ENCODE assay signal across 14 cellular contexts in genomic region chr4:2333356-2333841, GRCh38.
DNase-seq lines count a peak whose midpoint lies in the region; ATAC-seq, FAIRE-seq and TF ChIP-seq lines count a peak whose summit lies in the region.
"Had no signal": no experiment of that assay in that cellular context is flagged by ENCODE, and none has a peak within 500 bp of the region (broad histone marks: within the 10 kb centered on the region; RNA-seq: fewer than 3 reads in every experiment).

No MANE protein-coding gene starts in this region.

- TF ChIP-seq CTCF in GM12865 (IDR thresholded peaks at IDR 0.05; ENCODE audit: insufficient read depth, low read depth, low read length, missing control alignments) (no peak), H1 (IDR thresholded peaks at IDR 0.05; ENCODE audit: control extremely low read depth in 1 of 3, insufficient read depth in 1 of 3, low read depth in 1 of 3, low read length in 3 of 3) (no peak), osteoblast (IDR thresholded peaks at IDR 0.05; ENCODE audit: extremely low read depth, low read depth, low read length) (no peak)

- H3K27ac Mint-ChIP-seq in IgD-negative memory B cell: peak overlapping the region in 2 of 3 donors; percentile 76 to 78
- peak overlapping the region in 1 of 8 donors; percentile 75 for H3K27ac Mint-ChIP-seq in CD8-positive, alpha-beta memory T cell

- no peak for FAIRE-seq in H1 (lab: Jason Lieb, UNC)

- H4K20me1 ChIP-seq in H1 (replicated peaks in 1 of 2; ENCODE audit: control insufficient read depth in 1 of 2, insufficient read depth in 2 of 2, low read length in 2 of 2) (no peaks in the 10 kb centered on the region), osteoblast (ENCODE audit: insufficient read depth, low read length) (no peaks in the 10 kb centered on the region)

- H3K14ac ChIP-seq in H1 (ENCODE audit: insufficient read length): no peak overlapping the region

- H4K91ac ChIP-seq in H1 (replicated peaks; ENCODE audit: insufficient read length, low read length): no peak overlapping the region

- no peak for TF ChIP-seq POLR2A in H1 (IDR thresholded peaks at IDR 0.05; ENCODE audit: control extremely low read depth in 1 of 2, low read depth in 2 of 2, low read length in 2 of 2)

- peak overlapping the region; percentile 3 to 84 (median 38) for H3K4me3 Mint-ChIP-seq in IgD-negative memory B cell
- no peak overlapping the region for H3K4me3 Mint-ChIP-seq in CD8-positive, alpha-beta memory T cell

- H3K79me2 ChIP-seq in H1 (ENCODE audit: control insufficient read depth in 1 of 2, insufficient read depth in 2 of 2, low read length in 2 of 2) (no peaks in the 10 kb centered on the region), osteoblast (ENCODE audit: insufficient read depth, low read length) (no peaks in the 10 kb centered on the region)

- H3K23ac ChIP-seq in H1 (ENCODE audit: insufficient read length): no peak overlapping the region

- H2BK15ac ChIP-seq in H1 (ENCODE audit: low read length): no peak overlapping the region

- H3K9me3 Mint-ChIP-seq in IgD-negative memory B cell: peaks cover 0 to 6% (median 0%) of the 10 kb centered on the region in 3 donors
- peaks cover 5 to 9% (median 7%) of the 10 kb centered on the region in 5 donors for H3K9me3 Mint-ChIP-seq in CD8-positive, alpha-beta memory T cell

- no peak overlapping the region for H2AK5ac ChIP-seq in H1 (ENCODE audit: low read depth, low read length)

- no peaks in the 10 kb centered on the region for H3K79me1 ChIP-seq in H1 (ENCODE audit: low read depth, low read length)

- CTCF ChIA-PET in H1 (lab: Charles Lee; ENCODE audit: partially characterized antibody): interaction anchor here (1.3 kb wide), 1 partner anchor 113 kb away, joined by 5 read pairs; no protein-coding TSS in a partner anchor
- CTCF ChIA-PET in CD8-positive, alpha-beta memory T cell (lab: Charles Lee): no interaction called here

- peak; percentile 80 for DNase-seq in GM12865 (ENCODE audit: low read depth)
- DNase-seq in H1 (ENCODE audit: low read depth in 1 of 2, low spot score in 2 of 2): no peak
- DNase-seq in osteoblast (ENCODE audit: insufficient read length, low spot score, missing footprints): peak; percentile 54
- no peak for DNase-seq in NCI-H1092 treated with DMSO at 0.1 percent for 48 hours (lab: John Stamatoyannopoulos, UW)
- no peak for DNase-seq in CD8-positive, alpha-beta memory T cell
- DNase-seq: activated T-cell treated with anti-CD3 and anti-CD28 coated beads for 4 hours, C1 segment of cervical spinal cord, NCI-H1694, right cardiac atrium, trophoblast cell had no signal

- 86% methylated on average over 17 of the region's 18 CpGs; no CpG with 5 or more reads in 1 of the 2 experiments for WGBS in H1 (ENCODE audit: extremely low coverage in 1 of 2, insufficient coverage in 1 of 2, insufficient read length in 1 of 2, insufficient replicate concordance in 2 of 2, low coverage in 1 of 2, low lambda C conversion rate in 2 of 2, missing lambda C conversion rate in 1 of 2), 2 experiments

- H3K27me3 ChIP-seq in H1 (replicated peaks in 1 of 4; ENCODE audit: control insufficient read depth in 3 of 4, extremely low read depth in 1 of 4, insufficient read depth in 3 of 4, low read length in 3 of 4) (no peaks in the 10 kb centered on the region), osteoblast (ENCODE audit: insufficient read depth, low read length) (no peaks in the 10 kb centered on the region)
- no peaks in the 10 kb centered on the region for H3K27me3 ChIP-seq in CD8-positive, alpha-beta memory T cell (ENCODE audit: insufficient read depth, low read length, poor library complexity, severe bottlenecking)
- H3K27me3 ChIP-seq: ascending aorta had no signal

- POLR2A ChIA-PET in H1 (lab: Charles Lee; ENCODE audit: partially characterized antibody): no interaction called here
- POLR2A ChIA-PET in CD8-positive, alpha-beta memory T cell (lab: Charles Lee): no interaction called here

- H3K56ac ChIP-seq in H1 (replicated peaks; ENCODE audit: insufficient read length, low read depth, low read length): no peak overlapping the region

- H3K4me2 ChIP-seq in H1 (ENCODE audit: insufficient read depth in 1 of 2, low read depth in 2 of 2, low read length in 2 of 2) (no peak overlapping the region), osteoblast (ENCODE audit: insufficient read depth, low read length) (no peak overlapping the region)

- H3K36me3 ChIP-seq in H1 (ENCODE audit: control insufficient read depth in 2 of 4, insufficient read depth in 4 of 4, low read length in 3 of 4): no peaks in the 10 kb centered on the region
- no peaks in the 10 kb centered on the region for H3K36me3 ChIP-seq in osteoblast (ENCODE audit: insufficient read depth, low read length)
- H3K36me3 ChIP-seq in CD8-positive, alpha-beta memory T cell (ENCODE audit: insufficient read depth, low read length): no peaks in the 10 kb centered on the region

- H3K4me3 ChIP-seq in GM12865 (ENCODE audit: low read depth, low read length) (no peak overlapping the region), H1 (ENCODE audit: extremely low read depth in 1 of 4, insufficient read depth in 2 of 4, low read depth in 3 of 4, low read length in 4 of 4) (no peak overlapping the region), osteoblast (ENCODE audit: insufficient read depth, low read length) (no peak overlapping the region)
- no peak overlapping the region for H3K4me3 ChIP-seq in CD8-positive, alpha-beta memory T cell (ENCODE audit: low read length)
- H3K4me3 ChIP-seq: ascending aorta had no signal

- H2BK12ac ChIP-seq in H1 (ENCODE audit: low read depth, low read length): no peak overlapping the region

- no peaks in the 10 kb centered on the region for H3K27me3 Mint-ChIP-seq in IgD-negative memory B cell
- peaks cover 0 to 4% of the 10 kb centered on the region in 2 donors for H3K27me3 Mint-ChIP-seq in CD8-positive, alpha-beta memory T cell

- H2BK5ac ChIP-seq in H1 (ENCODE audit: low read depth, low read length): no peak overlapping the region

- no peaks in the 10 kb centered on the region for H3K36me3 Mint-ChIP-seq in IgD-negative memory B cell
- peaks cover 11 to 58% (median 21%) of the 10 kb centered on the region in 3 donors for H3K36me3 Mint-ChIP-seq in CD8-positive, alpha-beta memory T cell

- TF ChIP-seq RAD21 in H1 (IDR thresholded peaks at IDR 0.05 in 1 of 2, conservative IDR thresholded peaks at IDR 0.05 in 1 of 2; ENCODE audit: low read depth in 2 of 2, low read length in 2 of 2): no peak

- H3K9me3 ChIP-seq in H1 (ENCODE audit: insufficient read depth in 2 of 2, low read depth in 1 of 2, low read length in 1 of 2) (no peaks in the 10 kb centered on the region), osteoblast (ENCODE audit: low read depth, low read length) (no peaks in the 10 kb centered on the region)
- no peaks in the 10 kb centered on the region for H3K9me3 ChIP-seq in CD8-positive, alpha-beta memory T cell (ENCODE audit: low read length)

- no peak for ATAC-seq in HG02852 (IDR thresholded peaks at IDR 0.05; ENCODE audit: unreplicated experiment)
- no peak for ATAC-seq in GM18498 (IDR thresholded peaks at IDR 0.05; ENCODE audit: unreplicated experiment)
- ATAC-seq: right cardiac atrium had no signal

- no peak overlapping the region for H3K4ac ChIP-seq in H1 (replicated peaks; ENCODE audit: insufficient read length, low read depth, low read length)

- TF ChIP-seq EP300 in H1 (IDR thresholded peaks at IDR 0.05; ENCODE audit: borderline replicate concordance in 1 of 2, low read depth in 2 of 2, low read length in 2 of 2): no peak

- peaks cover 4% of the 10 kb centered on the region; the same call in 1 of the 2 replicates for H3K23me2 ChIP-seq in H1 (ENCODE audit: low read depth, low read length)

- no peak overlapping the region for H2AFZ ChIP-seq in H1 (ENCODE audit: low read length)
- no peak overlapping the region for H2AFZ ChIP-seq in osteoblast (ENCODE audit: low read length)

- no peak overlapping the region for H2BK120ac ChIP-seq in H1 (replicated peaks; ENCODE audit: low read depth, low read length)

- H2BK20ac ChIP-seq in H1 (ENCODE audit: low read length): no peak overlapping the region

- no peak overlapping the region for H3K9ac ChIP-seq in H1 (replicated peaks in 1 of 4; ENCODE audit: extremely low read depth in 1 of 4, low read depth in 3 of 4, low read length in 3 of 4)

- peaks cover 5 to 13% (median 7%) of the 10 kb centered on the region in 3 donors for H3K4me1 Mint-ChIP-seq in IgD-negative memory B cell
- H3K4me1 Mint-ChIP-seq in CD8-positive, alpha-beta memory T cell: peaks cover 0 to 3% (median 0%) of the 10 kb centered on the region in 3 donors

- H3K4me1 ChIP-seq in H1 (replicated peaks in 1 of 4; ENCODE audit: control insufficient read depth in 3 of 4, insufficient read depth in 4 of 4, low read length in 3 of 4) (peaks cover 0 to 7% (median 3%) of the 10 kb centered on the region in 4 experiments; a peak in 3 of 7 replicates), osteoblast (ENCODE audit: insufficient read depth, low read length) (peaks cover 14% of the 10 kb centered on the region)
- H3K4me1 ChIP-seq in CD8-positive, alpha-beta memory T cell (ENCODE audit: insufficient read depth, low read length): no peaks in the 10 kb centered on the region
- H3K4me1 ChIP-seq: ascending aorta had no signal

- no peak overlapping the region for H3K27ac ChIP-seq in H1 (ENCODE audit: low read depth, low read length)
- no peak overlapping the region for H3K27ac ChIP-seq in osteoblast (ENCODE audit: low read depth, low read length)
- H3K27ac ChIP-seq in CD8-positive, alpha-beta memory T cell (ENCODE audit: low read depth, low read length): no peak overlapping the region
- H3K27ac ChIP-seq: ascending aorta had no signal

- peak overlapping the region; percentile 19; the same call in 1 of the 2 replicates for H3K18ac ChIP-seq in H1 (ENCODE audit: extremely low read depth, low read length)

- H4K5ac ChIP-seq in H1 (ENCODE audit: insufficient read length, low read depth, low read length): no peak overlapping the region

- H4K8ac ChIP-seq in H1 (ENCODE audit: extremely low read depth, insufficient read depth, low read length): peak overlapping the region; percentile 62; the same call in 1 of the 2 replicates

TF ChIP-seq in H1, 55 proteins besides CTCF, POLR2A, EP300 and RAD21 (continues in another document):
- TF ChIP-seq CHD2 (IDR thresholded peaks at IDR 0.05; ENCODE audit: low read length) (no peak), KDM1A (IDR thresholded peaks at IDR 0.05; ENCODE audit: borderline replicate concordance, low read length) (no peak), JUN (IDR thresholded peaks at IDR 0.05; ENCODE audit: low read depth, low read length) (no peak), MAX (IDR thresholded peaks at IDR 0.05) (no peak), SRF (IDR thresholded peaks at IDR 0.05; ENCODE audit: low read depth, low read length) (no peak), TAF7 (optimal IDR thresholded peaks at IDR 0.05; ENCODE audit: borderline replicate concordance, low read depth, low read length) (no peak), TAF1 (IDR thresholded peaks at IDR 0.05; ENCODE audit: low read depth, low read length) (no peak), CEBPB (IDR thresholded peaks at IDR 0.05; ENCODE audit: low read depth, low read length) (no peak), SP4 (IDR thresholded peaks at IDR 0.05; ENCODE audit: low read length) (no peak)

Comparison
In these comparisons a context has a peak if more than half of its experiments do, and no peak if none do; other contexts are left out.
1. DNase-seq: peak in GM12865 (single experiment) and osteoblast (single experiment); none in H1 (0 of 2), NCI-H1092 treated with DMSO at 0.1 percent for 48 hours (single experiment) and CD8-positive, alpha-beta memory T cell (0 of 5).
2. H3K4me3 Mint-ChIP-seq: peak in IgD-negative memory B cell (4 of 4); none in CD8-positive, alpha-beta memory T cell (0 of 7).